In the genomic region with DNA sequence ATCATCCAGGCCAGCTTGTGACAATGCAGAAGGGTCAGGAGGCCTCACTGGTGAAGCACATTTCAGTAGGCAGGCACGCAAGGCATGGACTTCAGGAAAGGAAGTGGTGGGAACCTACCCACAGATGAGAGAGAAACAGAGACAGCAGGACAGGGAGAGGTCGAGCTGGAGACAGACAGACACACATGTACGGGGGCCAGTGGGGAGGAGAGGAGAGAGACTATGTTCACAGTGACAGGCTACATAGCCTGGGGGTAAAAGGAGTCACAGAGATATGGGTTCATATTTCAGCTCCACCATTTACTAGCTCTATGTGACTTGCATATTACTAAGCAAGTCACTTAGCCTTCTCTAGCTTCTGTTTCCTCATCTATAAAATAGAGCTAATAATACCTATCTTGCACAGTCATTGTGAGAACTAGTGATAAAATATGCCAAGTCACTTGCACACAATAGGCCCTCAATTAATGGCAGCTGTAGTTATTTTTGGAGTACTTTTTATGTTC, we compare ENCODE assay signal across 9 cellular contexts.
A peak's percentile ranks its signal among the peaks of the same experiment; 100 is the strongest.
DNase-seq lines count a peak whose midpoint lies in the region; ATAC-seq and TF ChIP-seq lines count a peak whose summit lies in the region.
"Had no signal": no experiment of that assay in that cellular context is flagged by ENCODE, and none has a peak within 500 bp of the region (broad histone marks: within the 10 kb centered on the region; RNA-seq: fewer than 3 reads in every experiment).

No MANE protein-coding gene starts in this region.

- no peaks in the 10 kb centered on the region for H3K9me3 Mint-ChIP-seq in CD4-positive, alpha-beta memory T cell
- H3K9me3 Mint-ChIP-seq in activated CD8-positive, alpha-beta T cell treated with anti-CD3 and anti-CD28 coated beads for 36 hours, result peaks cover 3% of the 10 kb centered on the region

- TF ChIP-seq POLR2A in body of pancreas (IDR thresholded peaks at IDR 0.05) (no peak), testis (IDR thresholded peaks at IDR 0.05) (no peak)

- no peaks in the 10 kb centered on the region for H3K36me3 Mint-ChIP-seq in CD4-positive, alpha-beta memory T cell
- H3K36me3 Mint-ChIP-seq in activated CD8-positive, alpha-beta T cell treated with anti-CD3 and anti-CD28 coated beads for 36 hours (ENCODE audit: low read depth), result peaks cover 10% of the 10 kb centered on the region

- H3K9me3 ChIP-seq in CD4-positive, alpha-beta memory T cell (ENCODE audit: control insufficient read depth in 1 of 2, low read length in 2 of 2), result no peaks in the 10 kb centered on the region
- H3K9me3 ChIP-seq in body of pancreas (no peaks in the 10 kb centered on the region), testis (no peaks in the 10 kb centered on the region)

- no peaks in the 10 kb centered on the region for H3K27me3 Mint-ChIP-seq in CD4-positive, alpha-beta memory T cell
- H3K27me3 Mint-ChIP-seq in activated CD8-positive, alpha-beta T cell treated with anti-CD3 and anti-CD28 coated beads for 36 hours, result no peaks in the 10 kb centered on the region

- no peak for TF ChIP-seq CTCF in activated CD8-positive, alpha-beta T cell treated with anti-CD3 and anti-CD28 coated beads for 36 hours (IDR thresholded peaks at IDR 0.05)
- TF ChIP-seq CTCF in body of pancreas (IDR thresholded peaks at IDR 0.05) (no peak), testis (IDR thresholded peaks at IDR 0.05) (no peak), dorsolateral prefrontal cortex (IDR thresholded peaks at IDR 0.05 in 54 of 56, conservative IDR thresholded peaks at IDR 0.05 in 2 of 56; ENCODE audit: low read depth in 1 of 56, partially characterized antibody in 56 of 56) (no peak)

- H3K4me1 ChIP-seq in CD4-positive, alpha-beta memory T cell (ENCODE audit: insufficient read depth, low read length), result peaks cover 8% of the 10 kb centered on the region
- H3K4me1 ChIP-seq in body of pancreas (peaks cover 9% of the 10 kb centered on the region), testis (peaks cover 5% of the 10 kb centered on the region)

- H3K27ac ChIP-seq in CD4-positive, alpha-beta memory T cell (ENCODE audit: low read depth, low read length), result no peak overlapping the region
- peak overlapping the region in 2 of 4 donors; percentile 46 to 52 for H3K27ac ChIP-seq in body of pancreas
- no peak overlapping the region for H3K27ac ChIP-seq in testis
- H3K27ac ChIP-seq in dorsolateral prefrontal cortex, result no peak overlapping the region

- H3K36me3 ChIP-seq in CD4-positive, alpha-beta memory T cell (ENCODE audit: insufficient read depth, low read length), result no peaks in the 10 kb centered on the region
- no peaks in the 10 kb centered on the region for H3K36me3 ChIP-seq in body of pancreas (replicated peaks in 1 of 2; ENCODE audit: insufficient read depth in 1 of 2, low read depth in 2 of 2)
- no peaks in the 10 kb centered on the region for H3K36me3 ChIP-seq in testis (ENCODE audit: low read depth, missing control alignments)

- DNase-seq in CD4-positive, alpha-beta memory T cell, result no peak
- DNase-seq in activated CD8-positive, alpha-beta T cell treated with anti-CD3 and anti-CD28 coated beads for 36 hours, result peak; percentile 50
- DNase-seq in body of pancreas (no peak), testis (no peak), dorsolateral prefrontal cortex (no peak)
- DNase-seq: midbrain had no signal

- ATAC-seq in GM19328 (IDR thresholded peaks at IDR 0.05; ENCODE audit: unreplicated experiment) (peak; percentile 40), HG03196 (IDR thresholded peaks at IDR 0.05; ENCODE audit: unreplicated experiment) (peak; percentile 41), body of pancreas (no peak), HG02840 (IDR thresholded peaks at IDR 0.05; ENCODE audit: low FRiP score, unreplicated experiment) (no peak)
- peak; percentile 87 for ATAC-seq in activated CD8-positive, alpha-beta T cell treated with anti-CD3 and anti-CD28 coated beads for 36 hours

- POLR2A ChIA-PET in CD4-positive, alpha-beta memory T cell (lab: Charles Lee; ENCODE audit: partially characterized antibody), result interaction anchor here (0.6 to 2.0 kb wide), 4 partner anchors 16 to 227 kb away, joined by 3 to 8 read pairs (median 3); no protein-coding TSS in a partner anchor
- POLR2A ChIA-PET in activated CD8-positive, alpha-beta T cell treated with anti-CD3 and anti-CD28 coated beads for 36 hours (lab: Charles Lee), result interaction anchor here (0.7 to 2.1 kb wide), 7 partner anchors 8 to 34 kb away, joined by 3 to 12 read pairs (median 4); no protein-coding TSS in a partner anchor

- H3K4me1 Mint-ChIP-seq in CD4-positive, alpha-beta memory T cell, result peaks cover 4 to 40% (median 14%) of the 10 kb centered on the region in 4 donors
- peaks cover 45% of the 10 kb centered on the region for H3K4me1 Mint-ChIP-seq in activated CD8-positive, alpha-beta T cell treated with anti-CD3 and anti-CD28 coated beads for 36 hours (ENCODE audit: low read depth)

- 75 to 80% methylated on average over 3 of the region's 3 CpGs for WGBS in body of pancreas, 2 donors
- WGBS in testis, 2 donors, result 88 to 92% methylated on average over 3 of the region's 3 CpGs

- H3K27me3 ChIP-seq in CD4-positive, alpha-beta memory T cell (ENCODE audit: insufficient read depth, low read length), result no peaks in the 10 kb centered on the region
- no peaks in the 10 kb centered on the region for H3K27me3 ChIP-seq in body of pancreas
- H3K27me3 ChIP-seq in testis, result no peaks in the 10 kb centered on the region
- H3K27me3 ChIP-seq in dorsolateral prefrontal cortex, result no peaks in the 10 kb centered on the region

- CTCF ChIA-PET in CD4-positive, alpha-beta memory T cell (lab: Charles Lee; ENCODE audit: partially characterized antibody), result interaction anchor here (0.6 to 1.9 kb wide), 4 partner anchors 12 to 94 kb away, joined by 3 to 6 read pairs (median 4); no protein-coding TSS in a partner anchor
- CTCF ChIA-PET in activated CD8-positive, alpha-beta T cell treated with anti-CD3 and anti-CD28 coated beads for 36 hours (lab: Charles Lee), result interaction anchor here (0.6 to 2.6 kb wide), 10 partner anchors 12 to 637 kb away, joined by 3 to 10 read pairs (median 4); no protein-coding TSS in a partner anchor

- peak overlapping the region in 1 of 8 donors; percentile 15 for H3K4me3 Mint-ChIP-seq in CD4-positive, alpha-beta memory T cell
- H3K4me3 Mint-ChIP-seq in activated CD8-positive, alpha-beta T cell treated with anti-CD3 and anti-CD28 coated beads for 36 hours, result peak overlapping the region; percentile 34

- intact Hi-C loops in CD4-positive, alpha-beta memory T cell (cut with micrococcal nuclease), result no loop called here
- intact Hi-C loops in activated CD8-positive, alpha-beta T cell treated with anti-CD3 and anti-CD28 coated beads for 36 hours (cut with micrococcal nuclease), result no loop called here
- intact Hi-C loops in body of pancreas (cut with DNase I) (no loop called here), testis (cut with DNase I; ENCODE audit: low total_unique reads) (no loop called here), dorsolateral prefrontal cortex (cut with DNase I) (no loop called here)

- H3K27ac Mint-ChIP-seq in CD4-positive, alpha-beta memory T cell, result peak overlapping the region in 5 of 7 donors; percentile 37 to 84 (median 57)
- H3K27ac Mint-ChIP-seq in activated CD8-positive, alpha-beta T cell treated with anti-CD3 and anti-CD28 coated beads for 36 hours, result peak overlapping the region; percentile 86

- no peak overlapping the region for H3K4me3 ChIP-seq in CD4-positive, alpha-beta memory T cell (ENCODE audit: low read length in 2 of 2)
- no peak overlapping the region for H3K4me3 ChIP-seq in body of pancreas
- H3K4me3 ChIP-seq in testis, result no peak overlapping the region
- H3K4me3 ChIP-seq in dorsolateral prefrontal cortex, result no peak overlapping the region

Comparison
In these comparisons a context has a peak if more than half of its experiments do, and no peak if none do; other contexts are left out.
1. ATAC-seq: peak in GM19328 (single experiment), HG03196 (single experiment) and activated CD8-positive, alpha-beta T cell treated with anti-CD3 and anti-CD28 coated beads for 36 hours (single experiment); none in body of pancreas (single experiment) and HG02840 (single experiment).